ENCODE assay signal across 8 cellular contexts in the genomic region with DNA sequence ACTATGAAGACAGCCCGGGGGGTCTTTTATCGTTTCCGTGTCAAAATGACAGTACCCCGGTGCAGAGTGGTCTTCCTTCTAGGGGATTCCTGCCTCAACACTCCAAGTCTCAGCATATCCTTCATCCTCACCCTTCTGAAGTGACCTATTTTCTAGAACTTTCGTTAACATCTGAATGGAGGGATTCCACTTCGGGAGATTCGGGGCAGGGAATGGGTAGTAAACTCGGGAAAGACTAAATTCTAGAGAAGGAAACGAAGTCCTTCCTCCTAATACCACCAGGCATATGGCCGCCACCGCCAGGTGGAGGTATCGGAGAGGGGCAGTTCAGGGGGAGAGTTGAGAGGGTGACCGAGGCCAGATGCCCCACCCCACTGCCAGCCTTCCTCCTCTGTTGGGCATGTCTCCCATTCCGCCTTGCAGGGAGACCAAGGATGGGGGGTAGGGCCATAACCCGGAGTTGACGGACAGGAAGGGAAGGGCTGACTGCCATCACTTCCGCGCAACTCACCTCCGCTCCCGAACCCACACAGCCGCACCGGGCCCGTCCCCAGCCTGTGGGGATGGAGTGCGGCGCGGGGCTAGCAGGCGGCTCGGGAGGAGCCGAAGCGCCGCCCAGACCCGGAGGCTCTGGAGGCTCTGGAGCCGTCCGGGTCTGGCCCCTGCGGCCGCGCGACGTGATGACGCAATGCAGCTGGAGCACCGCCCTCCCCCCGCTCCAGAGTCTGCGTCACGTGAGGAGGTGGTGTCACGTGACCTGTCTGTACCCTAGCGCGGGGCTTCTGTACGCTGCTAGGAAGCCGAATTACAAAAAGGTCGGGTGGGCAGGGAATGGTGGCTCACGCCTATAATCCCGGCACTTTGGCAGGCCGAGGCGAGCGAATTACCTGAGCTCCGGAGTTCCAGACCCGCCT. TPM values are rescaled to one million over a fixed set of nuclear protein-coding genes. Genes with fewer than 3 reads are reported as not detected.
DNase-seq lines count a peak whose midpoint lies in the region; ATAC-seq, FAIRE-seq and TF ChIP-seq lines count a peak whose summit lies in the region.

Gene KLHL12 (minus strand): TSS at position 657 of the 914 bp plus-strand sequence. CDS start 2,072 bp downstream, outside the sequence.

- TSS peak; percentile 80 for BruUV-seq in HepG2 (replicated peaks; lab: Mats Ljungman, UMichigan)

- POLR2A ChIA-PET in HepG2 (lab: Yijun Ruan, JAX) = interaction anchor here (0.6 to 1.3 kb wide), 9 partner anchors 17 to 80 kb away, joined by 4 to 13 read pairs (median 4); partner anchors contain the start of genes CYB5R1, RABIF and TMEM183A

- H3K27ac ChIP-seq in CD4-positive, CD25-positive, alpha-beta regulatory T cell (ENCODE audit: insufficient read depth, low read length, poor library complexity, severe bottlenecking) = peak within 1 kb of the TSS; percentile 93
- H3K27ac ChIP-seq in HepG2 (ENCODE audit: extremely low read length, insufficient read depth, low read length) = peak within 1 kb of the TSS; percentile 83

- peaks cover 4% of the 10 kb centered on the region for H3K36me3 Mint-ChIP-seq in CD4-positive, CD25-positive, alpha-beta regulatory T cell

- H3K4me2 ChIP-seq in HepG2 (ENCODE audit: low read depth, low read length) = peak within 1 kb of the TSS; percentile 79

- in situ Hi-C loops in HepG2 (cut with HindIII; ENCODE audit: extremely low pct_ligation_motif_present, low pct_unique_long_range_greater_than_20kb) = no loop called here

- H2AFZ ChIP-seq in HepG2 (ENCODE audit: low read length) = peak within 1 kb of the TSS; percentile 77

- H3K4me1 ChIP-seq in CD4-positive, CD25-positive, alpha-beta regulatory T cell (ENCODE audit: control insufficient read depth, insufficient read depth, low read length, poor library complexity, severe bottlenecking) = peaks cover 24% of the 10 kb centered on the region
- H3K4me1 ChIP-seq in HepG2 (ENCODE audit: insufficient read depth, low read length) = peaks cover 16% of the 10 kb centered on the region

- intact Hi-C loops in HepG2 (cut with micrococcal nuclease; ENCODE audit: unreplicated experiment) = loop anchor here (1.0 to 5.0 kb wide), 4 partner anchors 30 to 72 kb away; no protein-coding TSS in a partner anchor

- H3K9me3 ChIP-seq in CD4-positive, CD25-positive, alpha-beta regulatory T cell (ENCODE audit: control insufficient read depth in 2 of 2, low read length in 2 of 2) = no peaks in the 10 kb centered on the region
- H3K9me3 ChIP-seq in HepG2 (ENCODE audit: low read length) = no peaks in the 10 kb centered on the region

- WGBS in HepG2 (ENCODE audit: low lambda C conversion rate) = 1% methylated on average over 24 of the region's 57 CpGs

- H3K79me2 ChIP-seq in HepG2 (ENCODE audit: insufficient read depth, low read length) = no peaks in the 10 kb centered on the region

- H3K4me3 ChIP-seq in CD4-positive, CD25-positive, alpha-beta regulatory T cell (ENCODE audit: low read depth, low read length) = peak within 1 kb of the TSS; percentile 83
- peak within 1 kb of the TSS; percentile 69 to 85 (median 81) for H3K4me3 ChIP-seq in HepG2 (replicated peaks in 1 of 3; ENCODE audit: insufficient read depth in 1 of 3, low read depth in 2 of 3, low read length in 3 of 3)

- peaks cover 16% of the 10 kb centered on the region for H3K27me3 Mint-ChIP-seq in CD4-positive, CD25-positive, alpha-beta regulatory T cell

- no peaks in the 10 kb centered on the region for H4K20me1 ChIP-seq in HepG2 (ENCODE audit: insufficient read depth, low read length)

- TF ChIP-seq CTCF in HepG2 (CRISPR knock-in tag; IDR thresholded peaks at IDR 0.05) = peak; percentile 78

- DNase-seq in CD4-positive, CD25-positive, alpha-beta regulatory T cell = peak; percentile 93 to 96 (median 94)
- peak; percentile 96 for DNase-seq in NCI-H774 (lab: John Stamatoyannopoulos, UW)
- peak; percentile 92 to 93 for DNase-seq in activated CD4-positive, alpha-beta T cell treated with anti-CD3 and anti-CD28 coated beads, Interleukin-2, amount 50 U/mL, for 4 hours
- DNase-seq in dermis blood vessel endothelial cell = peak; percentile 99
- peak; percentile 92 for DNase-seq in HepG2 (ENCODE audit: low spot score)
- peak; percentile 94 for DNase-seq in stimulated activated CD4-positive, alpha-beta T cell treated with anti-CD3 and anti-CD28 coated beads, Interleukin-4, amount 100 ng/mL, for 1 hour

- CTCF ChIA-PET in HepG2 (lab: Yijun Ruan, JAX; ENCODE audit: low intra/inter-chr PET ratio, low total read pairs) = interaction anchor here (1.7 to 1.8 kb wide), 2 partner anchors 42 to 72 kb away, joined by 7 to 12 read pairs; no protein-coding TSS in a partner anchor

- H3K36me3 ChIP-seq in CD4-positive, CD25-positive, alpha-beta regulatory T cell (ENCODE audit: control insufficient read depth, insufficient read depth, low read length) = peaks cover 11% of the 10 kb centered on the region
- peaks cover 0 to 6% of the 10 kb centered on the region in 2 experiments; a peak in 1 of 5 replicates for H3K36me3 ChIP-seq in HepG2 (replicated peaks in 1 of 2; ENCODE audit: control insufficient read depth in 1 of 2, insufficient read depth in 2 of 2, low read length in 2 of 2)

- peaks cover 9 to 42% (median 32%) of the 10 kb centered on the region in 4 donors for H3K4me1 Mint-ChIP-seq in CD4-positive, CD25-positive, alpha-beta regulatory T cell

- peak; percentile 84 to 96 for TF ChIP-seq POLR2A in HepG2 (IDR thresholded peaks at IDR 0.05; ENCODE audit: insufficient read depth in 1 of 2, low read depth in 2 of 2, low read length in 2 of 2)

- peak within 1 kb of the TSS; percentile 93 to 98 (median 97) for H3K27ac Mint-ChIP-seq in CD4-positive, CD25-positive, alpha-beta regulatory T cell

- peak; percentile 90 for FAIRE-seq in HepG2 (lab: Jason Lieb, UNC)

- H3K9me3 Mint-ChIP-seq in CD4-positive, CD25-positive, alpha-beta regulatory T cell = peaks cover 0 to 2% (median 0%) of the 10 kb centered on the region in 7 donors

- peak; percentile 69; the same call in 1 of the 2 replicates for TF ChIP-seq RAD21 in HepG2 (CRISPR knock-in tag; IDR thresholded peaks at IDR 0.05)

- no peaks in the 10 kb centered on the region for H3K27me3 ChIP-seq in CD4-positive, CD25-positive, alpha-beta regulatory T cell (ENCODE audit: control insufficient read depth, insufficient read depth, low read length)
- no peaks in the 10 kb centered on the region; a peak in 1 of 5 replicates for H3K27me3 ChIP-seq in HepG2 (ENCODE audit: control insufficient read depth in 1 of 2, insufficient read depth in 2 of 2, low read length in 2 of 2)

- H3K9ac ChIP-seq in HepG2 (ENCODE audit: insufficient read depth, low read depth, low read length) = peak within 1 kb of the TSS; percentile 83

- TF ChIP-seq EP300 in HepG2 (IDR thresholded peaks at IDR 0.05; ENCODE audit: low read depth in 2 of 2, low read length in 2 of 2) (peak in 1 of 2 experiments; percentile 58; a peak in 1 of 4 replicates), HepG2 (CRISPR knock-in tag; IDR thresholded peaks at IDR 0.05; ENCODE audit: borderline replicate concordance) (0 out of 2 replicates have a peak, but pooled peaks have one; percentile 45)

- ATAC-seq in CD4-positive, CD25-positive, alpha-beta regulatory T cell (ENCODE audit: low read depth in 2 of 2) = peak; percentile 90 to 93
- peak; percentile 94 for ATAC-seq in GM19397 (IDR thresholded peaks at IDR 0.05; ENCODE audit: unreplicated experiment)
- ATAC-seq in HG03571 (IDR thresholded peaks at IDR 0.05; ENCODE audit: unreplicated experiment) = peak; percentile 88
- peak; percentile 100 for ATAC-seq in HepG2

- H3K4me3 Mint-ChIP-seq in CD4-positive, CD25-positive, alpha-beta regulatory T cell = peak within 1 kb of the TSS; percentile 89 to 97 (median 96)

TF ChIP-seq in HepG2, 621 proteins besides CTCF, POLR2A, EP300 and RAD21 (continues in another document):
- TF ChIP-seq ZNF720 (CRISPR knock-in tag; IDR thresholded peaks at IDR 0.05) = no peak
- no peak for TF ChIP-seq GLI4 (CRISPR knock-in tag; IDR thresholded peaks at IDR 0.05; ENCODE audit: borderline replicate concordance)
- TF ChIP-seq NFIB (CRISPR knock-in tag; IDR thresholded peaks at IDR 0.05; ENCODE audit: borderline replicate concordance) = no peak
- no peak for TF ChIP-seq SIX1 (CRISPR knock-in tag; IDR thresholded peaks at IDR 0.05; ENCODE audit: borderline replicate concordance)
- no peak for TF ChIP-seq ZNF841 (CRISPR knock-in tag; IDR thresholded peaks at IDR 0.05; ENCODE audit: borderline replicate concordance)
- TF ChIP-seq ZNF83 (CRISPR knock-in tag; IDR thresholded peaks at IDR 0.05; ENCODE audit: borderline replicate concordance) = no peak

RNA-seq across cellular contexts. Expression of gene KLHL12, which starts in this region (rescaled TPM):
- 16.5 TPM for total RNA-seq in CD4-positive, CD25-positive, alpha-beta regulatory T cell
- polyA plus RNA-seq in CD4-positive, CD25-positive, alpha-beta regulatory T cell = 10 to 100 TPM; 19.2 to 27.7 (median 20.6) TPM
- total RNA-seq in dermis blood vessel endothelial cell = 26.7 and 28.6 TPM in 2 replicates
- 25.2 and 34.2 TPM in 2 replicates for total RNA-seq in HepG2 (2016; rRNA removed; fragmentation: Illumina TruSeq; extraction: Trizol)
- 7.3 and 7.9 TPM in 2 replicates for total RNA-seq in HepG2 (2016; cell fraction: cytosol; rRNA removed; fragmentation: Illumina TruSeq; extraction: Trizol; ENCODE audit: low read depth)
- total RNA-seq in HepG2 (2016; cell fraction: insoluble cytoplasmic fraction; rRNA removed; fragmentation: Illumina TruSeq; extraction: Trizol) = 26.4 and 33.3 TPM in 2 replicates
- total RNA-seq in HepG2 (2016; cell fraction: membrane; rRNA removed; fragmentation: Illumina TruSeq; extraction: Trizol) = 21.4 and 23.3 TPM in 2 replicates
- 17.6 and 18.9 TPM in 2 replicates for total RNA-seq in HepG2 (2016; cell fraction: nucleus; rRNA removed; fragmentation: Illumina TruSeq; extraction: Trizol)
- 18.4 and 19.2 TPM in 2 replicates for polyA plus RNA-seq in HepG2 (2011; rRNA removed)
- 10.6 and 14.8 TPM in 2 replicates for polyA plus RNA-seq in HepG2 (2011; cell fraction: cytosol; rRNA removed)
- polyA plus RNA-seq in HepG2 (2011; cell fraction: nucleus; rRNA removed) = 15.6 and 19.5 TPM in 2 replicates
- polyA plus RNA-seq in HepG2 (2012) = 11.2 and 13.3 TPM in 2 replicates
- polyA plus RNA-seq in HepG2 (2016; cell fraction: cytosol; fragmentation: Illumina TruSeq; extraction: Trizol; ENCODE audit: low read depth) = 6.3 and 7.2 TPM in 2 replicates
- 24.9 and 26.5 TPM in 2 replicates for polyA plus RNA-seq in HepG2 (2016; cell fraction: insoluble cytoplasmic fraction; fragmentation: Illumina TruSeq; extraction: Trizol; ENCODE audit: low read depth)
- 13.6 and 14.2 TPM in 2 replicates for polyA plus RNA-seq in HepG2 (2016; cell fraction: membrane; fragmentation: Illumina TruSeq; extraction: Trizol; ENCODE audit: low read depth)
- 23.9 and 24.7 TPM in 2 replicates for polyA plus RNA-seq in HepG2 (2016; cell fraction: nucleus; fragmentation: Illumina TruSeq; extraction: Trizol; ENCODE audit: insufficient read depth, low read depth)
- 20.4 and 27.5 TPM in 2 replicates for polyA minus RNA-seq in HepG2 (2011; rRNA and poly(A)+ RNA removed; ENCODE audit: low replicate concordance)
- 10.0 and 11.4 TPM in 2 replicates for polyA minus RNA-seq in HepG2 (2011; cell fraction: cytosol; rRNA and poly(A)+ RNA removed)
- 17.6 and 26.7 TPM in 2 replicates for polyA minus RNA-seq in HepG2 (2011; cell fraction: nucleus; rRNA and poly(A)+ RNA removed)

Comparison
In these comparisons a context has a peak if more than half of its experiments do, and no peak if none do; other contexts are left out.
1. Peak in every context shown above with its lines: DNase-seq, ATAC-seq, H3K4me3 ChIP-seq and H3K27ac ChIP-seq.